In the genomic region with DNA sequence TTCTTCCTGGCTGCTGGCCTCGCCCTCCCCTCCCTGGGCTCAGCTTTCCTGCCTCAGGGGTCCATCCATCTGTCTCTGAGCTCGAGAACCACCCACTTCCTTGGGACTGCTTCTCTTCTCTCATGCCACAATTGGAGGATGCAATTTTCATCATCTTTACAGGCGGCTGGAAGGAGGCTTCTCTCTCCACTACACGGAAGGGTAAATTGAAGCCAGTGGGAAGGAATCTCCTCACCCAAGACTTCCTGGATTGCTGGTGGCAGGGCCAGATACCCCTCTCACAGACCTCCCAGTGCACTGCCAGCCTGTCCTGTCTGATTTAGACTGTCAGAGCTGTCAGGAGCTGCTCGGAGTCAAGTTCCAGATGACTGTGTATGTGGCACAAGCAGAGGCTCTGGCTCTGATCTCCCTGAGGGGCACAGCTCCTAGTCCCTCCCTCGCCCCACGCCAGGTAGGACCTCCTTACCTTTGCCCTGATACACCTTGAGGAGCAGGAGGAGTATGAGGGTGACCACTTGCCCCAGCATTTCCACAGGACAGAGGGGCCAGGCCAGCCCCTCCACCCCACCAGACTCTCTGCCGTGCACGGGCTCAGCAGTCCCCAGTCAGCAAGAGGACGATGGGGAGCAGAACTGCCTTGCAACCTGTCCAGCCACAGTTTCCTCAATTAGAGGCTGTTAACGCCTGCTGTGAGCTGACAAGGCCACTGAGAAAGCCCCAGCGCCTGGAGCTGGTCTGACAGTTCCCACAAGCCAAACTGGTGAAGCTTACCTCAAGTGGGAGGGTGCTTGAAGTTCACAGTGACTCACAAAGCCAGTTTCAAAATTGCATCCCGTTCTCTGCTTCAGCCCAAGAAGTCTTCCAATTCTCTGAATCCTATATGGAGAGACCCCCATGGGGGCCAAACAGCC, we compare ENCODE assay signal across 9 cellular contexts. TPM values are rescaled to one million over a fixed set of nuclear protein-coding genes. Genes with fewer than 3 reads are reported as not detected.
DNase-seq lines count a peak whose midpoint lies in the region; ATAC-seq, FAIRE-seq and TF ChIP-seq lines count a peak whose summit lies in the region.
"Had no signal": no experiment of that assay in that cellular context is flagged by ENCODE, and none has a peak within 500 bp of the region (broad histone marks: within the 10 kb centered on the region; RNA-seq: fewer than 3 reads in every experiment).

A gene with protein sequence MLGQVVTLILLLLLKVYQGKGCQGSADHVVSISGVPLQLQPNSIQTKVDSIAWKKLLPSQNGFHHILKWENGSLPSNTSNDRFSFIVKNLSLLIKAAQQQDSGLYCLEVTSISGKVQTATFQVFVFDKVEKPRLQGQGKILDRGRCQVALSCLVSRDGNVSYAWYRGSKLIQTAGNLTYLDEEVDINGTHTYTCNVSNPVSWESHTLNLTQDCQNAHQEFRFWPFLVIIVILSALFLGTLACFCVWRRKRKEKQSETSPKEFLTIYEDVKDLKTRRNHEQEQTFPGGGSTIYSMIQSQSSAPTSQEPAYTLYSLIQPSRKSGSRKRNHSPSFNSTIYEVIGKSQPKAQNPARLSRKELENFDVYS (minus strand): TSS at position 737 of the 911 bp plus-strand sequence. CDS start 210 bp downstream, at position 527.

- in situ Hi-C loops in HepG2 (cut with HindIII; ENCODE audit: extremely low pct_ligation_motif_present, low pct_unique_long_range_greater_than_20kb), result no loop called here

- no peak for TF ChIP-seq RAD21 in HepG2 (CRISPR knock-in tag; IDR thresholded peaks at IDR 0.05)

- ATAC-seq in GM19452 (IDR thresholded peaks at IDR 0.05; ENCODE audit: unreplicated experiment) (peak; percentile 83), HepG2 (peak; percentile 43)
- peak; percentile 99 for ATAC-seq in stimulated activated naive CD8-positive, alpha-beta T cell treated with anti-CD3 and anti-CD28 coated beads, Interleukin-15, Interleukin-2, amounts not matched to agents 100 U/mL and 50 U/mL, for 24 hours

- peak within 1 kb of the TSS in 3 of 10 experiments; percentile 12 to 47 (median 30); a peak in 5 of 20 replicates for H3K4me3 ChIP-seq in BLaER1 treated with 17β-estradiol and CSF1 and Interleukin-3, amounts not matched to agents 10 nM and 100 nM
- H3K4me3 ChIP-seq in HepG2 (replicated peaks in 1 of 3; ENCODE audit: insufficient read depth in 1 of 3, low read depth in 2 of 3, low read length in 3 of 3), result peak within 1 kb of the TSS in 1 of 3 experiments; percentile 12; a peak in 1 of 6 replicates
- H3K4me3 ChIP-seq in Karpas-422 (ENCODE audit: low read length), result no peak within 1 kb of the TSS
- H3K4me3 ChIP-seq: ovary had no signal

- H3K4me1 ChIP-seq in BLaER1 treated with 17β-estradiol and CSF1 and Interleukin-3, amounts not matched to agents 10 nM and 100 nM, result peaks cover 36 to 72% (median 52%) of the 10 kb centered on the region in 10 experiments
- H3K4me1 ChIP-seq in HepG2 (ENCODE audit: insufficient read depth, low read length) (peaks cover 34% of the 10 kb centered on the region), Karpas-422 (ENCODE audit: low read length) (no peaks in the 10 kb centered on the region)

- TF ChIP-seq EP300 in HepG2 (IDR thresholded peaks at IDR 0.05; ENCODE audit: low read depth in 2 of 2, low read length in 2 of 2) (no peak), HepG2 (CRISPR knock-in tag; IDR thresholded peaks at IDR 0.05; ENCODE audit: borderline replicate concordance) (no peak)

- no peak for TF ChIP-seq CTCF in HepG2 (CRISPR knock-in tag; IDR thresholded peaks at IDR 0.05)

- no peak for FAIRE-seq in HepG2 (lab: Jason Lieb, UNC)

- peak within 1 kb of the TSS in 8 of 11 experiments; percentile 19 to 72 (median 42); a peak in 11 of 22 replicates for H3K9ac ChIP-seq in BLaER1 treated with 17β-estradiol and CSF1 and Interleukin-3, amounts not matched to agents 10 nM and 100 nM
- no peak within 1 kb of the TSS for H3K9ac ChIP-seq in HepG2 (ENCODE audit: insufficient read depth, low read depth, low read length)
- H3K9ac ChIP-seq in Karpas-422 (ENCODE audit: low read length), result no peak within 1 kb of the TSS

- no peaks in the 10 kb centered on the region for H4K20me1 ChIP-seq in BLaER1 treated with 17β-estradiol and CSF1 and Interleukin-3, amounts not matched to agents 10 nM and 100 nM
- H4K20me1 ChIP-seq in HepG2 (ENCODE audit: insufficient read depth, low read length) (no peaks in the 10 kb centered on the region), Karpas-422 (ENCODE audit: insufficient read depth, low read depth, low read length) (no peaks in the 10 kb centered on the region)

- no peaks in the 10 kb centered on the region for H3K27me3 ChIP-seq in BLaER1 treated with 17β-estradiol and CSF1 and Interleukin-3, amounts not matched to agents 10 nM and 100 nM
- H3K27me3 ChIP-seq in HepG2 (ENCODE audit: control insufficient read depth in 1 of 2, insufficient read depth in 2 of 2, low read length in 2 of 2), result no peaks in the 10 kb centered on the region
- no peaks in the 10 kb centered on the region for H3K27me3 ChIP-seq in Karpas-422 (ENCODE audit: low read length)
- H3K27me3 ChIP-seq: ovary had no signal

- BruUV-seq in HepG2 (replicated peaks; lab: Mats Ljungman, UMichigan), result no TSS peak

- TF ChIP-seq POLR2A in HepG2 (IDR thresholded peaks at IDR 0.05; ENCODE audit: insufficient read depth in 1 of 2, low read depth in 2 of 2, low read length in 2 of 2), result no peak

- H3K9me3 ChIP-seq in BLaER1 treated with 17β-estradiol and CSF1 and Interleukin-3, amounts not matched to agents 10 nM and 100 nM (replicated peaks in 1 of 11), result no peaks in the 10 kb centered on the region
- H3K9me3 ChIP-seq in HepG2 (ENCODE audit: low read length) (no peaks in the 10 kb centered on the region), Karpas-422 (ENCODE audit: low read length) (no peaks in the 10 kb centered on the region)
- H3K9me3 ChIP-seq: ovary had no signal

- H3K36me3 ChIP-seq in BLaER1 treated with 17β-estradiol and CSF1 and Interleukin-3, amounts not matched to agents 10 nM and 100 nM, result no peaks in the 10 kb centered on the region
- no peaks in the 10 kb centered on the region for H3K36me3 ChIP-seq in HepG2 (replicated peaks in 1 of 2; ENCODE audit: control insufficient read depth in 1 of 2, insufficient read depth in 2 of 2, low read length in 2 of 2)
- H3K36me3 ChIP-seq in Karpas-422 (ENCODE audit: insufficient read depth, low read length), result no peaks in the 10 kb centered on the region
- H3K36me3 ChIP-seq: ovary had no signal

- intact Hi-C loops in HepG2 (cut with micrococcal nuclease; ENCODE audit: unreplicated experiment), result no loop called here

- DNase-seq in HPDE6-E6E7 (ENCODE audit: extremely low spot score), result peak; percentile 20
- DNase-seq in activated CD8-positive, alpha-beta memory T cell treated with anti-CD3 and anti-CD28 coated beads, Interleukin-2, amount 50 U/mL, for 48 hours, result peak; percentile 78
- no peak for DNase-seq in HepG2 (ENCODE audit: low spot score)
- peak; percentile 73 for DNase-seq in stimulated activated naive CD8-positive, alpha-beta T cell treated with anti-CD3 and anti-CD28 coated beads, Interleukin-15, Interleukin-2, amounts not matched to agents 100 U/mL and 50 U/mL, for 24 hours
- DNase-seq in Karpas-422, result no peak
- no peak for DNase-seq in NCI-H2107 (lab: John Stamatoyannopoulos, UW)

- H3K79me2 ChIP-seq in HepG2 (ENCODE audit: insufficient read depth, low read length) (no peaks in the 10 kb centered on the region), Karpas-422 (ENCODE audit: low read length) (no peaks in the 10 kb centered on the region)

- CTCF ChIA-PET in HepG2 (lab: Yijun Ruan, JAX; ENCODE audit: low intra/inter-chr PET ratio, low total read pairs), result no interaction called here

- POLR2A ChIA-PET in HepG2 (lab: Yijun Ruan, JAX), result no interaction called here

- H3K27ac ChIP-seq in BLaER1 treated with 17β-estradiol and CSF1 and Interleukin-3, amounts not matched to agents 10 nM and 100 nM, result peak within 1 kb of the TSS in 9 of 11 experiments; percentile 41 to 83 (median 63); a peak in 17 of 22 replicates
- no peak within 1 kb of the TSS for H3K27ac ChIP-seq in HepG2 (ENCODE audit: extremely low read length, insufficient read depth, low read length)
- no peak within 1 kb of the TSS for H3K27ac ChIP-seq in Karpas-422 (ENCODE audit: low read length)
- H3K27ac ChIP-seq: ovary had no signal

- peak within 1 kb of the TSS; percentile 67 to 94 (median 80) for H3K4me2 ChIP-seq in BLaER1 treated with 17β-estradiol and CSF1 and Interleukin-3, amounts not matched to agents 10 nM and 100 nM
- H3K4me2 ChIP-seq in HepG2 (ENCODE audit: low read depth, low read length) (peak within 1 kb of the TSS; percentile 39), Karpas-422 (ENCODE audit: low read depth, low read length, poor library complexity, severe bottlenecking) (no peak within 1 kb of the TSS)

- H2AFZ ChIP-seq in HepG2 (ENCODE audit: low read length) (no peak within 1 kb of the TSS), Karpas-422 (ENCODE audit: low read length) (no peak within 1 kb of the TSS)

- H3K9me2 ChIP-seq in Karpas-422 (replicated peaks; ENCODE audit: insufficient read depth, low read length), result no peaks in the 10 kb centered on the region

- WGBS in HepG2 (ENCODE audit: low lambda C conversion rate), result 11% methylated on average over 9 of the region's 13 CpGs

RNA-seq across cellular contexts. Expression of the gene that starts here (rescaled TPM):
- total RNA-seq in HepG2 (2016; rRNA removed; fragmentation: Illumina TruSeq; extraction: Trizol), result 0.09 TPM in 1 of 2 replicates, not detected in the other
- total RNA-seq in HepG2 (2016; cell fraction: cytosol; rRNA removed; fragmentation: Illumina TruSeq; extraction: Trizol; ENCODE audit: low read depth), result not detected in 2 replicates
- total RNA-seq in HepG2 (2016; cell fraction: insoluble cytoplasmic fraction; rRNA removed; fragmentation: Illumina TruSeq; extraction: Trizol), result 0.11 TPM in 1 of 2 replicates, not detected in the other
- total RNA-seq in HepG2 (2016; cell fraction: membrane; rRNA removed; fragmentation: Illumina TruSeq; extraction: Trizol), result 0.10 TPM in 1 of 2 replicates, not detected in the other
- total RNA-seq in HepG2 (2016; cell fraction: nucleus; rRNA removed; fragmentation: Illumina TruSeq; extraction: Trizol), result 0.28 TPM in 1 of 2 replicates, not detected in the other
- not detected in 2 replicates for polyA plus RNA-seq in HepG2 (2011; rRNA removed)
- polyA plus RNA-seq in HepG2 (2011; cell fraction: cytosol; rRNA removed), result 0.04 TPM in 1 of 2 replicates, not detected in the other
- not detected in 2 replicates for polyA plus RNA-seq in HepG2 (2011; cell fraction: nucleus; rRNA removed)
- not detected in 2 replicates for polyA plus RNA-seq in HepG2 (2012)
- polyA plus RNA-seq in HepG2 (2016; cell fraction: cytosol; fragmentation: Illumina TruSeq; extraction: Trizol; ENCODE audit: low read depth), result not detected in 2 replicates
- not detected in 2 replicates for polyA plus RNA-seq in HepG2 (2016; cell fraction: insoluble cytoplasmic fraction; fragmentation: Illumina TruSeq; extraction: Trizol; ENCODE audit: low read depth)
- polyA plus RNA-seq in HepG2 (2016; cell fraction: membrane; fragmentation: Illumina TruSeq; extraction: Trizol; ENCODE audit: low read depth), result 0.07 TPM in 2 replicates
- polyA plus RNA-seq in HepG2 (2016; cell fraction: nucleus; fragmentation: Illumina TruSeq; extraction: Trizol; ENCODE audit: insufficient read depth, low read depth), result 0.19 TPM in 1 of 2 replicates, not detected in the other
- polyA minus RNA-seq in HepG2 (2011; rRNA and poly(A)+ RNA removed; ENCODE audit: low replicate concordance), result not detected in 2 replicates
- not detected in 2 replicates for polyA minus RNA-seq in HepG2 (2011; cell fraction: cytosol; rRNA and poly(A)+ RNA removed)
- polyA minus RNA-seq in HepG2 (2011; cell fraction: nucleus; rRNA and poly(A)+ RNA removed), result not detected in 2 replicates
- not detected in 2 replicates for total RNA-seq in Karpas-422 (2014; rRNA removed; shearing (Covaris generic); ENCODE audit: low replicate concordance)

Comparison
In these comparisons a context has a peak if more than half of its experiments do, and no peak if none do; other contexts are left out.
1. Peak in ATAC-seq and H3K4me2 ChIP-seq in HepG2; RNA of the gene not detected or under 1 TPM.
2. H3K27ac ChIP-seq: peak in BLaER1 treated with 17β-estradiol and CSF1 and Interleukin-3, amounts not matched to agents 10 nM and 100 nM (9 of 11); none in HepG2 (single experiment) and Karpas-422 (single experiment).
3. H3K9ac ChIP-seq: peak in BLaER1 treated with 17β-estradiol and CSF1 and Interleukin-3, amounts not matched to agents 10 nM and 100 nM (8 of 11); none in HepG2 (single experiment) and Karpas-422 (single experiment).
4. ATAC-seq: peak in every context shown above with its lines; median percentile 99 in stimulated activated naive CD8-positive, alpha-beta T cell treated with anti-CD3 and anti-CD28 coated beads, Interleukin-15, Interleukin-2, amounts not matched to agents 100 U/mL and 50 U/mL, for 24 hours; 83 in GM19452; 43 in HepG2.
5. DNase-seq: peak in HPDE6-E6E7 (single experiment), activated CD8-positive, alpha-beta memory T cell treated with anti-CD3 and anti-CD28 coated beads, Interleukin-2, amount 50 U/mL, for 48 hours (single experiment) and stimulated activated naive CD8-positive, alpha-beta T cell treated with anti-CD3 and anti-CD28 coated beads, Interleukin-15, Interleukin-2, amounts not matched to agents 100 U/mL and 50 U/mL, for 24 hours (single experiment); none in HepG2 (single experiment), Karpas-422 (single experiment) and NCI-H2107 (single experiment).